In genomic region chr11:57348052-57348451, GRCh38 we compare ENCODE assay signal across 1 cellular context.
TF ChIP-seq lines count a peak whose summit lies in the region.

No MANE protein-coding gene starts in this region.

TF ChIP-seq in A549, 52 proteins besides CTCF, POLR2A, EP300 and RAD21 (continued from another document):
- TF ChIP-seq CBX2 (IDR thresholded peaks at IDR 0.05; ENCODE audit: borderline replicate concordance, low read depth) (no peak), HOXA7 (CRISPR knock-in tag; IDR thresholded peaks at IDR 0.05) (no peak), RCOR1 (IDR thresholded peaks at IDR 0.05; ENCODE audit: low read depth, low read length) (no peak)
